Comparison of ENCODE assay signal across 22 cellular contexts in genomic region chr1:192161974-192162373, GRCh38. TPM values are rescaled to one million over a fixed set of nuclear protein-coding genes. Genes with fewer than 3 reads are reported as not detected.
"Had no signal": no experiment of that assay in that cellular context is flagged by ENCODE, and none has a peak within 500 bp of the region (broad histone marks: within the 10 kb centered on the region; RNA-seq: fewer than 3 reads in every experiment).

No MANE protein-coding gene starts in this region.

- H3K27ac ChIP-seq: adrenal gland, cardiac muscle cell, colonic mucosa, lower lobe of right lung, neural progenitor cell, pancreas, testis, upper lobe of right lung had no signal

- ATAC-seq: activated CD8-positive, alpha-beta memory T cell treated with anti-CD3 and anti-CD28 coated beads, Interleukin-2, amount 10 ng/mL, durations not matched to agents 7 days and 5 days; esophagus mucosa; left colon; lower lobe of right lung; pancreas; sciatic nerve; upper lobe of right lung had no signal

- H3K4me3 Mint-ChIP-seq: activated CD8-positive, alpha-beta memory T cell treated with anti-CD3 and anti-CD28 coated beads, Interleukin-2, amount 10 ng/mL, durations not matched to agents 7 days and 5 days; activated naive CD4-positive, alpha-beta T cell treated with anti-CD3 and anti-CD28 coated beads, Interleukin-2, amount 50 U/mL, for 24 hours; neural progenitor cell had no signal

- H3K4me1 Mint-ChIP-seq: activated CD8-positive, alpha-beta memory T cell treated with anti-CD3 and anti-CD28 coated beads, Interleukin-2, amount 10 ng/mL, durations not matched to agents 7 days and 5 days; activated naive CD4-positive, alpha-beta T cell treated with anti-CD3 and anti-CD28 coated beads, Interleukin-2, amount 50 U/mL, for 24 hours; neural progenitor cell had no signal

- H3K27me3 ChIP-seq: adrenal gland, cardiac muscle cell, colonic mucosa, neural progenitor cell, pancreas, stomach, testis, upper lobe of right lung had no signal

- H3K36me3 ChIP-seq: adrenal gland, cardiac muscle cell, colonic mucosa, lower lobe of right lung, neural progenitor cell, pancreas, stomach, upper lobe of right lung had no signal

- H3K4me2 ChIP-seq: neural progenitor cell had no signal

- H3K27ac Mint-ChIP-seq: activated CD8-positive, alpha-beta memory T cell treated with anti-CD3 and anti-CD28 coated beads, Interleukin-2, amount 10 ng/mL, durations not matched to agents 7 days and 5 days; activated naive CD4-positive, alpha-beta T cell treated with anti-CD3 and anti-CD28 coated beads, Interleukin-2, amount 50 U/mL, for 24 hours; neural progenitor cell had no signal

- H3K9me3 Mint-ChIP-seq: activated naive CD4-positive, alpha-beta T cell treated with anti-CD3 and anti-CD28 coated beads, Interleukin-2, amount 50 U/mL, for 24 hours had no signal

- H2AFZ ChIP-seq: neural progenitor cell had no signal

- H3K9me3 ChIP-seq: adrenal gland, colonic mucosa, lower lobe of right lung, pancreas, testis, upper lobe of right lung had no signal

- DNase-seq: activated CD4-positive, alpha-beta T cell treated with anti-CD3 and anti-CD28 coated beads, Interleukin-2, amount 50 U/mL, for 48 hours; activated CD4-positive, CD25-positive, alpha-beta regulatory T cell treated with anti-CD3 and anti-CD28 coated beads, Interleukin-2, amount 50 U/mL, for 72 hours; activated CD8-positive, alpha-beta memory T cell treated with anti-CD3 and anti-CD28 coated beads, Interleukin-2, amount 10 ng/mL, durations not matched to agents 7 days and 5 days; activated effector memory CD4-positive, alpha-beta T cell treated with Interleukin-2 at 50 U/mL for 16 hours; activated T-cell treated with anti-CD3 and anti-CD28 coated beads, Interleukin-2, amount 50 U/mL, for 1 hour; adrenal gland; colonic mucosa; left colon; lower lobe of right lung; midbrain; pancreas; stomach; T1000; testis; upper lobe of right lung had no signal

- H3K9ac ChIP-seq: neural progenitor cell had no signal

- H3K4me1 ChIP-seq: adrenal gland, colonic mucosa, lower lobe of right lung, neural progenitor cell, pancreas, stomach, testis, upper lobe of right lung had no signal

- H3K4me3 ChIP-seq: adrenal gland, cardiac muscle cell, colonic mucosa, lower lobe of right lung, neural progenitor cell, pancreas, stomach, testis, upper lobe of right lung had no signal

- FAIRE-seq: islet of Langerhans, pancreas had no signal

- H3K36me3 Mint-ChIP-seq: activated CD8-positive, alpha-beta memory T cell treated with anti-CD3 and anti-CD28 coated beads, Interleukin-2, amount 10 ng/mL, durations not matched to agents 7 days and 5 days; activated naive CD4-positive, alpha-beta T cell treated with anti-CD3 and anti-CD28 coated beads, Interleukin-2, amount 50 U/mL, for 24 hours had no signal

RNA-seq across cellular contexts. Expression of gene RGS18, which starts 3.7 kb away (rescaled TPM):
- total RNA-seq: cardiac muscle cell, myocyte had no signal
- polyA plus RNA-seq: cardiac muscle cell had no signal
